Comparison of ENCODE assay signal across 3 cellular contexts in genomic region chr18:501406-501714, GRCh38.
TF ChIP-seq lines count a peak whose summit lies in the region.

No MANE protein-coding gene starts in this region.

TF ChIP-seq in SK-N-SH, 30 proteins besides CTCF, POLR2A, EP300 and RAD21:
- TF ChIP-seq ELF1 (IDR thresholded peaks at IDR 0.05) (no peak), IRF3 (IDR thresholded peaks at IDR 0.05; ENCODE audit: low read depth, low read length) (no peak), SMC3 (IDR thresholded peaks at IDR 0.05; ENCODE audit: low read depth, low read length) (no peak), RFX5 (IDR thresholded peaks at IDR 0.05; ENCODE audit: low read length) (no peak), TAF1 (IDR thresholded peaks at IDR 0.05; ENCODE audit: borderline replicate concordance, low read depth, low read length) (no peak), EZH2phosphoT487 (IDR thresholded peaks at IDR 0.05; ENCODE audit: borderline replicate concordance, low read depth) (no peak), GATA2 (CRISPR knock-in tag; IDR thresholded peaks at IDR 0.05) (no peak), MXI1 (IDR thresholded peaks at IDR 0.05; ENCODE audit: low read depth, low read length) (no peak), JUND (IDR thresholded peaks at IDR 0.05) (no peak), SIN3A (IDR thresholded peaks at IDR 0.05; ENCODE audit: borderline replicate concordance, low read depth, low read length) (no peak), RCOR1 (IDR thresholded peaks at IDR 0.05; ENCODE audit: low read length) (no peak)
TF ChIP-seq in SK-N-SH: peak in this region for 0.

TF ChIP-seq in SK-N-SH treated with all-trans-retinoic acid at 6 μM for 48 hours, 23 proteins besides CTCF, POLR2A, EP300 and RAD21:
- TF ChIP-seq SNAI2 (CRISPR knock-in tag; IDR thresholded peaks at IDR 0.05) (no peak), ZNF565 (CRISPR knock-in tag; conservative IDR thresholded peaks at IDR 0.05; ENCODE audit: low read depth) (no peak), CSRNP3 (CRISPR knock-in tag; IDR thresholded peaks at IDR 0.05) (no peak), ZNF8 (CRISPR knock-in tag; IDR thresholded peaks at IDR 0.05) (no peak), ZFP3 (CRISPR knock-in tag; IDR thresholded peaks at IDR 0.05) (no peak), GLIS3 (CRISPR knock-in tag; IDR thresholded peaks at IDR 0.05) (no peak), RARB (CRISPR knock-in tag; IDR thresholded peaks at IDR 0.05) (no peak), PATZ1 (CRISPR knock-in tag; IDR thresholded peaks at IDR 0.05; ENCODE audit: borderline replicate concordance) (no peak), TCF4 (CRISPR knock-in tag; IDR thresholded peaks at IDR 0.05; ENCODE audit: borderline replicate concordance) (no peak), TOX (CRISPR knock-in tag; IDR thresholded peaks at IDR 0.05; ENCODE audit: borderline replicate concordance) (no peak), POU6F1 (CRISPR knock-in tag; IDR thresholded peaks at IDR 0.05; ENCODE audit: borderline replicate concordance, low read depth) (no peak), CREB5 (CRISPR knock-in tag; IDR thresholded peaks at IDR 0.05; ENCODE audit: low read depth) (no peak)

TF ChIP-seq in H1, 55 proteins besides CTCF, POLR2A, EP300 and RAD21:
- no peak for TF ChIP-seq PHF8 (conservative IDR thresholded peaks at IDR 0.05; ENCODE audit: low read depth, low read length)
- TF ChIP-seq ASH2L (IDR thresholded peaks at IDR 0.05; ENCODE audit: low read length), result peak; percentile 13
